In genomic region chr11:43515090-43515489, GRCh38 we compare ENCODE assay signal across 15 cellular contexts.
DNase-seq lines count a peak whose midpoint lies in the region; ATAC-seq and TF ChIP-seq lines count a peak whose summit lies in the region.
"Had no signal": no experiment of that assay in that cellular context is flagged by ENCODE, and none has a peak within 500 bp of the region (broad histone marks: within the 10 kb centered on the region; RNA-seq: fewer than 3 reads in every experiment).

No MANE protein-coding gene starts in this region.

- CTCF ChIA-PET in HCT116 (lab: Charles Lee) = interaction anchor here (0.9 to 1.5 kb wide), 6 partner anchors 11 to 337 kb away, joined by 3 to 5 read pairs (median 4); no protein-coding TSS in a partner anchor

- H3K4me3 Mint-ChIP-seq in glutamatergic neuron (ENCODE audit: unreplicated experiment) = no peak overlapping the region
- H3K4me3 Mint-ChIP-seq: CD8-positive, alpha-beta memory T cell had no signal

- H3K9me3 ChIP-seq in HCT116 (ENCODE audit: control insufficient read depth in 1 of 2, insufficient read depth in 1 of 2, low read depth in 1 of 2, low read length in 2 of 2) = no peaks in the 10 kb centered on the region
- H3K9me3 ChIP-seq: thoracic aorta had no signal

- BruUV-seq in HCT116 (replicated peaks; lab: Mats Ljungman, UMichigan) = no TSS peak

- no peaks in the 10 kb centered on the region for H3K36me3 ChIP-seq in HCT116 (ENCODE audit: control insufficient read depth in 1 of 2, insufficient read depth in 2 of 2, low read length in 2 of 2)
- H3K36me3 ChIP-seq: thoracic aorta had no signal

- no peak overlapping the region for H2AFZ ChIP-seq in HCT116 (ENCODE audit: low read depth, low read length, poor library complexity, severe bottlenecking)

- H3K27ac Mint-ChIP-seq in glutamatergic neuron (ENCODE audit: unreplicated experiment) = no peak overlapping the region
- H3K27ac Mint-ChIP-seq: CD8-positive, alpha-beta memory T cell had no signal

- H3K9me3 Mint-ChIP-seq in glutamatergic neuron (ENCODE audit: unreplicated experiment) = peaks cover 4% of the 10 kb centered on the region

- no peaks in the 10 kb centered on the region for H3K36me3 Mint-ChIP-seq in glutamatergic neuron (ENCODE audit: unreplicated experiment)
- H3K36me3 Mint-ChIP-seq: CD8-positive, alpha-beta memory T cell had no signal

- DNase-seq in D341Med (ENCODE audit: low spot score) (peak; percentile 60), HCT116 (ENCODE audit: low read depth, low spot score) (no peak), RPMI8226 (peak; percentile 22), glutamatergic neuron (peak; percentile 27), epidermal melanocyte (ENCODE audit: insufficient read length, low spot score) (no peak), NCI-H510A (lab: John Stamatoyannopoulos, UW) (no peak)
- DNase-seq in activated CD4-positive, CD25-positive, alpha-beta regulatory T cell treated with anti-CD3 and anti-CD28 coated beads, Interleukin-2, amount 50 U/mL, for 72 hours = no peak
- DNase-seq: activated CD8-positive, alpha-beta memory T cell treated with anti-CD3 and anti-CD28 coated beads for 24 hours; CD8-positive, alpha-beta memory T cell; GOT3; left ventricle myocardium superior; NCI-H2081 had no signal

- TF ChIP-seq RAD21 in HCT116 (IDR thresholded peaks at IDR 0.05; ENCODE audit: low read depth) = no peak; the same call in 1 of the 2 replicates

- no peak overlapping the region for H3K4me3 ChIP-seq in HCT116 (replicated peaks in 1 of 2; ENCODE audit: low read depth in 1 of 2, low read length in 2 of 2)
- H3K4me3 ChIP-seq: thoracic aorta had no signal

- no peak overlapping the region for H3K4me2 ChIP-seq in HCT116 (ENCODE audit: low read length)

- H3K9ac ChIP-seq in HCT116 (ENCODE audit: low read length) = no peak overlapping the region

- H3K9me2 ChIP-seq in HCT116 (ENCODE audit: insufficient read depth) = no peaks in the 10 kb centered on the region

- H4K20me1 ChIP-seq in HCT116 (ENCODE audit: insufficient read depth) = no peaks in the 10 kb centered on the region

- no peaks in the 10 kb centered on the region for H3K4me1 ChIP-seq in HCT116 (ENCODE audit: control insufficient read depth in 1 of 2, insufficient read depth in 2 of 2, low read length in 2 of 2)

- TF ChIP-seq CTCF in HCT116 (IDR thresholded peaks at IDR 0.05 in 2 of 3, conservative IDR thresholded peaks at IDR 0.05 in 1 of 3; ENCODE audit: borderline replicate concordance in 1 of 3, insufficient read depth in 1 of 3, low read depth in 2 of 3, low read length in 2 of 3) (peak in 2 of 3 experiments; percentile 42; a peak in 4 of 6 replicates), glutamatergic neuron (IDR thresholded peaks at IDR 0.05; ENCODE audit: partially characterized antibody, unreplicated experiment) (no peak)

- POLR2A ChIA-PET in HCT116 (lab: Charles Lee) = no interaction called here

- no peaks in the 10 kb centered on the region for H3K4me1 Mint-ChIP-seq in glutamatergic neuron (ENCODE audit: low read depth, unreplicated experiment)
- H3K4me1 Mint-ChIP-seq: CD8-positive, alpha-beta memory T cell had no signal

- H3K79me2 ChIP-seq in HCT116 (ENCODE audit: insufficient read depth, low read length) = no peaks in the 10 kb centered on the region

- ATAC-seq in HCT116 = peak; percentile 80
- no peak for ATAC-seq in GM21390 (IDR thresholded peaks at IDR 0.05; ENCODE audit: unreplicated experiment)
- ATAC-seq: esophagus mucosa, left ventricle myocardium superior had no signal

- peaks cover 4% of the 10 kb centered on the region for H3K27me3 Mint-ChIP-seq in glutamatergic neuron (ENCODE audit: unreplicated experiment)

- no peaks in the 10 kb centered on the region for H3K27me3 ChIP-seq in HCT116 (ENCODE audit: insufficient read depth, low read length)

- no peak for TF ChIP-seq POLR2A in HCT116 (IDR thresholded peaks at IDR 0.05; ENCODE audit: borderline replicate concordance, extremely low read depth, insufficient read depth, insufficient read length)

- no peak overlapping the region for H3K27ac ChIP-seq in HCT116 (ENCODE audit: low read depth, low read length)
- H3K27ac ChIP-seq: thoracic aorta had no signal

- RAD21 ChIA-PET in HCT116 (lab: Charles Lee; ENCODE audit: low non-redundant PET in 1 of 2, low total read pairs in 2 of 2, uncharacterized antibody in 2 of 2, unreplicated experiment in 2 of 2) = no interaction called here

- intact Hi-C loops in HCT116 (cut with micrococcal nuclease) = no loop called here

TF ChIP-seq in HCT116, 20 proteins besides CTCF, POLR2A, EP300 and RAD21:
- TF ChIP-seq MAX (IDR thresholded peaks at IDR 0.05) = no peak
- no peak for TF ChIP-seq SP1 (IDR thresholded peaks at IDR 0.05; ENCODE audit: low read depth)
- no peak for TF ChIP-seq EZH2 (IDR thresholded peaks at IDR 0.05)
- TF ChIP-seq TCF7L2 (IDR thresholded peaks at IDR 0.05; ENCODE audit: borderline replicate concordance, extremely low read depth, insufficient read depth, insufficient read length) = no peak
- TF ChIP-seq REST (IDR thresholded peaks at IDR 0.05; ENCODE audit: low read depth) = no peak
- no peak for TF ChIP-seq ZBTB33 (IDR thresholded peaks at IDR 0.05; ENCODE audit: extremely low read depth, insufficient replicate concordance, low read length)
- no peak for TF ChIP-seq CEBPB (IDR thresholded peaks at IDR 0.05; ENCODE audit: low read depth)
- TF ChIP-seq EGR1 (IDR thresholded peaks at IDR 0.05; ENCODE audit: low read depth) = no peak
- no peak for TF ChIP-seq ZFX (IDR thresholded peaks at IDR 0.05)
- no peak for TF ChIP-seq JUND (IDR thresholded peaks at IDR 0.05)

Comparison
In these comparisons a context has a peak if more than half of its experiments do, and no peak if none do; other contexts are left out.
1. DNase-seq: peak in D341Med (single experiment), RPMI8226 (single experiment) and glutamatergic neuron (single experiment); none in HCT116 (single experiment), epidermal melanocyte (single experiment), activated CD4-positive, CD25-positive, alpha-beta regulatory T cell treated with anti-CD3 and anti-CD28 coated beads, Interleukin-2, amount 50 U/mL, for 72 hours (single experiment) and NCI-H510A (single experiment).